8 cellular contexts compared by ENCODE assay signal in genomic region chr20:47356220-47356525, GRCh38. TPM values are rescaled to one million over a fixed set of nuclear protein-coding genes. Genes with fewer than 3 reads are reported as not detected.
DNase-seq lines count a peak whose midpoint lies in the region; ATAC-seq lines count a peak whose summit lies in the region.

No MANE protein-coding gene starts in this region.

- ATAC-seq in central memory CD8-positive, alpha-beta T cell (replicated peaks; ENCODE audit: extremely low read depth, poor library complexity, severe bottlenecking): no peak
- ATAC-seq in naive B cell (ENCODE audit: low read depth in 2 of 2): no peak
- ATAC-seq in HG03460 (IDR thresholded peaks at IDR 0.05; ENCODE audit: unreplicated experiment): no peak

- peak overlapping the region; percentile 88 for H3K4me3 Mint-ChIP-seq in central memory CD8-positive, alpha-beta T cell
- H3K4me3 Mint-ChIP-seq in naive B cell: peak overlapping the region in 2 of 8 donors; percentile 95 to 97

- H3K4me1 ChIP-seq in ACC112 (ENCODE audit: control insufficient read depth, insufficient read depth, low read length, unreplicated experiment): peaks cover 97% of the 10 kb centered on the region

- H3K36me3 ChIP-seq in ACC112 (ENCODE audit: insufficient read depth, low read length): no peaks in the 10 kb centered on the region

- peaks cover 41% of the 10 kb centered on the region for H3K4me1 Mint-ChIP-seq in central memory CD8-positive, alpha-beta T cell
- H3K4me1 Mint-ChIP-seq in naive B cell: peaks cover 38 to 74% (median 53%) of the 10 kb centered on the region in 3 donors

- no peaks in the 10 kb centered on the region for H3K27me3 ChIP-seq in ACC112 (ENCODE audit: insufficient read depth, low read length)

- in situ Hi-C loops in ACHN (cut with HindIII; ENCODE audit: low pct_ligation_motif_present, low pct_unique_long_range_greater_than_20kb, low sequenced_read_pairs): no loop called here

- peak overlapping the region; percentile 4 for H2AFZ ChIP-seq in ACC112 (ENCODE audit: low read length, unreplicated experiment)

- peak overlapping the region; percentile 73 for H3K4me3 ChIP-seq in ACC112 (ENCODE audit: low read depth, low read length)
- H3K4me3 ChIP-seq in Jurkat, Clone E6-1 (ENCODE audit: low read length): peak overlapping the region; percentile 57

- DNase-seq in Jurkat, Clone E6-1 (ENCODE audit: low read depth, low spot score): no peak
- no peak for DNase-seq in central memory CD8-positive, alpha-beta T cell (ENCODE audit: low spot score in 2 of 2)
- DNase-seq in naive B cell (no peak), C1 segment of cervical spinal cord (lab: John Stamatoyannopoulos, UW) (no peak), ACHN (no peak), NCI-H82 (lab: John Stamatoyannopoulos, UW) (no peak)

- peaks cover 16% of the 10 kb centered on the region for H3K36me3 Mint-ChIP-seq in central memory CD8-positive, alpha-beta T cell (ENCODE audit: insufficient read depth)
- no peaks in the 10 kb centered on the region for H3K36me3 Mint-ChIP-seq in naive B cell

- no peaks in the 10 kb centered on the region for H3K9me3 Mint-ChIP-seq in central memory CD8-positive, alpha-beta T cell
- no peaks in the 10 kb centered on the region for H3K9me3 Mint-ChIP-seq in naive B cell

- H3K27ac ChIP-seq in ACC112 (ENCODE audit: low read depth, low read length): peak overlapping the region; percentile 95

- H3K79me2 ChIP-seq in ACC112 (ENCODE audit: control insufficient read depth, insufficient read depth, low read length, unreplicated experiment): peaks cover 58% of the 10 kb centered on the region

- no peaks in the 10 kb centered on the region for H3K27me3 Mint-ChIP-seq in central memory CD8-positive, alpha-beta T cell
- H3K27me3 Mint-ChIP-seq in naive B cell: no peaks in the 10 kb centered on the region

- peak overlapping the region; percentile 95 for H3K27ac Mint-ChIP-seq in central memory CD8-positive, alpha-beta T cell (ENCODE audit: low read depth)
- H3K27ac Mint-ChIP-seq in naive B cell: peak overlapping the region in 4 of 6 donors; percentile 96 to 99 (median 98)

RNA-seq across cellular contexts. Expression of gene ZMYND8, which starts 0.3 kb away (rescaled TPM):
- 9.4 TPM for polyA plus RNA-seq in Jurkat, Clone E6-1 (2012; ENCODE audit: insufficient read depth, insufficient read length)
- 10 to 100 TPM in 4 of 6 donors, 1 to 10 TPM in 2; 2.7 to 22.7 (median 12.1) TPM for polyA plus RNA-seq in naive B cell (ENCODE audit: low read depth in 6 of 6)
